9 cellular contexts compared by ENCODE assay signal in genomic region chr7:126702242-126703016, GRCh38.
DNase-seq lines count a peak whose midpoint lies in the region; ATAC-seq and TF ChIP-seq lines count a peak whose summit lies in the region.
"Had no signal": no experiment of that assay in that cellular context is flagged by ENCODE, and none has a peak within 500 bp of the region (broad histone marks: within the 10 kb centered on the region; RNA-seq: fewer than 3 reads in every experiment).

No MANE protein-coding gene starts in this region.

- TF ChIP-seq CTCF in cardiac fibroblast (IDR thresholded peaks at IDR 0.05; ENCODE audit: low read depth, low read length) = no peak

- intact Hi-C loops in Right ventricle myocardium superior (cut with DNase I) = no loop called here

- in situ Hi-C loops in G401 (cut with HindIII; ENCODE audit: low sequenced_read_pairs) = no loop called here

- peak; percentile 61 for ATAC-seq in GM21515 (IDR thresholded peaks at IDR 0.05; ENCODE audit: unreplicated experiment)
- ATAC-seq in HG03280 (IDR thresholded peaks at IDR 0.05; ENCODE audit: unreplicated experiment) = peak; percentile 51
- no peak for ATAC-seq in Right ventricle myocardium superior (ENCODE audit: poor library complexity)

- DNase-seq in cardiac fibroblast (ENCODE audit: low read depth in 2 of 2) = peak; percentile 27 to 62
- DNase-seq in stimulated activated CD4-positive, alpha-beta T cell treated with anti-CD3 and anti-CD28 coated beads, Interleukin-4, amount 100 ng/mL, for 1 hour = no peak
- no peak for DNase-seq in NCI-H146 treated with DMSO at 0.1 percent for 48 hours (lab: John Stamatoyannopoulos, UW; ENCODE audit: unreplicated experiment)
- no peak for DNase-seq in G401 (ENCODE audit: low spot score)
- DNase-seq in Right ventricle myocardium superior = no peak

- H3K4me3 ChIP-seq in GM08714 (ENCODE audit: low read length) (peak overlapping the region; percentile 40; the same call in 1 of the 2 replicates), cardiac fibroblast (replicated peaks in 1 of 2; ENCODE audit: low read depth in 2 of 2, low read length in 2 of 2) (no peak overlapping the region)
- H3K4me3 ChIP-seq: cardiac muscle cell had no signal

Comparison
In these comparisons a context has a peak if more than half of its experiments do, and no peak if none do; other contexts are left out.
1. DNase-seq: peak in cardiac fibroblast (2 of 2); none in stimulated activated CD4-positive, alpha-beta T cell treated with anti-CD3 and anti-CD28 coated beads, Interleukin-4, amount 100 ng/mL, for 1 hour (single experiment), NCI-H146 treated with DMSO at 0.1 percent for 48 hours (single experiment), G401 (single experiment) and Right ventricle myocardium superior (single experiment).